ENCODE assay signal across 17 cellular contexts in the genomic region with DNA sequence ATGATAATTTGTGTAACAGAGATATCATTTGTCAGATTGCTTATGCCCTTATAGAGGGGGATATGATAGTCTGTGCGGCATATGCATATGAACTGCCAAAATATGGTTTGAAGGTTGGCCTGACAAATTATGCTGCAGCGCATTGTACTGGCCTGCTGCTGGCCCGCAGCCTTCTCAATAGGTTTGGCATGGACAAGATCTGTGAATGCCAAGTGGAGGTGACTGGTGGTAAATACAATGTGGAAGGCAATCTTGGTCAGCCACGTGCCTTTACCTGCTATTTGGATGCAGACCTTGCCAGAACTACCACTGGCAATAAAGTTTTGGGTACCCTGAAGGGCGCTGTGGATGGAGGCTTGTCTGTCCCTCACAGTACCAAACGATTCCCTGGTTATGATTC.
DNase-seq lines count a peak whose midpoint lies in the region; ATAC-seq and TF ChIP-seq lines count a peak whose summit lies in the region.
"Had no signal": no experiment of that assay in that cellular context is flagged by ENCODE, and none has a peak within 500 bp of the region (broad histone marks: within the 10 kb centered on the region; RNA-seq: fewer than 3 reads in every experiment).

No MANE protein-coding gene starts in this region.

- H3K27ac ChIP-seq in heart left ventricle (peak overlapping the region in 9 of 12 donors; percentile 1 to 53 (median 30)), gastrocnemius medialis (no peak overlapping the region)
- H3K27ac ChIP-seq: BLaER1 treated with 17β-estradiol and CSF1 and Interleukin-3, amounts not matched to agents 10 nM and 100 nM had no signal

- H3K9me3 ChIP-seq in heart left ventricle (no peaks in the 10 kb centered on the region), gastrocnemius medialis (no peaks in the 10 kb centered on the region)
- H3K9me3 ChIP-seq: BLaER1 treated with 17β-estradiol and CSF1 and Interleukin-3, amounts not matched to agents 10 nM and 100 nM had no signal

- H3K27ac Mint-ChIP-seq in WTC11 = peak overlapping the region; percentile 77
- H3K27ac Mint-ChIP-seq: H9 had no signal

- H3K4me3 ChIP-seq in heart left ventricle (no peak overlapping the region), gastrocnemius medialis (no peak overlapping the region)
- H3K4me3 ChIP-seq: BLaER1 treated with 17β-estradiol and CSF1 and Interleukin-3, amounts not matched to agents 10 nM and 100 nM; GM12878 had no signal

- in situ Hi-C loops in G401 (cut with HindIII; ENCODE audit: low sequenced_read_pairs) = no loop called here
- in situ Hi-C loops in gastrocnemius medialis (cut with MboI; ENCODE audit: low sequenced_read_pairs in 4 of 4) = no loop called here

- no peaks in the 10 kb centered on the region for H3K27me3 Mint-ChIP-seq in WTC11 (ENCODE audit: low read depth)
- H3K27me3 Mint-ChIP-seq: CD4-positive, CD25-positive, alpha-beta regulatory T cell had no signal

- ATAC-seq in heart left ventricle = peak in 3 of 4 donors; percentile 46 to 68 (median 52)
- no peak for ATAC-seq in Right ventricle myocardium inferior
- no peak for ATAC-seq in WTC11
- peak; percentile 50 for ATAC-seq in left lobe of liver
- ATAC-seq in gastrocnemius medialis = no peak
- ATAC-seq: GM12878 had no signal

- no peak overlapping the region for H3K4me3 Mint-ChIP-seq in WTC11
- H3K4me3 Mint-ChIP-seq: CD4-positive, CD25-positive, alpha-beta regulatory T cell; H9 had no signal

- no peaks in the 10 kb centered on the region for H3K27me3 ChIP-seq in heart left ventricle
- no peaks in the 10 kb centered on the region for H3K27me3 ChIP-seq in gastrocnemius medialis
- H3K27me3 ChIP-seq: BLaER1 treated with 17β-estradiol and CSF1 and Interleukin-3, amounts not matched to agents 10 nM and 100 nM had no signal

- 56 to 76% (median 67%) methylated on average over 6 of the region's 6 CpGs for WGBS in heart left ventricle, 4 donors

- intact Hi-C loops in heart left ventricle (cut with DNase I) (no loop called here), Right ventricle myocardium inferior (cut with DNase I) (no loop called here), gastrocnemius medialis (cut with DNase I; ENCODE audit: low total_unique reads) (no loop called here)

- H3K4me1 ChIP-seq in heart left ventricle = peaks cover 0 to 13% (median 8%) of the 10 kb centered on the region in 12 donors
- peaks cover 7 to 20% of the 10 kb centered on the region in 2 donors for H3K4me1 ChIP-seq in gastrocnemius medialis

- POLR2A ChIA-PET in WTC11 (lab: Charles Lee) = no interaction called here

- DNase-seq in heart left ventricle = peak in 3 of 5 donors; percentile 15 to 46 (median 33)
- DNase-seq in Right ventricle myocardium inferior (ENCODE audit: missing footprints) = no peak
- DNase-seq in G401 (ENCODE audit: low spot score) = peak; percentile 81
- no peak for DNase-seq in WTC11 (ENCODE audit: low spot score)
- DNase-seq in left lobe of liver (ENCODE audit: low spot score) = no peak
- DNase-seq in gastrocnemius medialis = no peak
- no peak for DNase-seq in activated CD8-positive, alpha-beta memory T cell treated with anti-CD3 and anti-CD28 coated beads, Interleukin-2, amount 50 U/mL, for 4 hours
- no peak for DNase-seq in MV-4-11 (lab: John Stamatoyannopoulos, UW)
- DNase-seq: 8988T; ACHN; Calu3; CD4-positive, CD25-positive, alpha-beta regulatory T cell; DMS 273 treated with DMSO at 0.1 percent for 48 hours; GOT3; H9 had no signal

- peaks cover 7% of the 10 kb centered on the region for H3K36me3 Mint-ChIP-seq in WTC11

- TF ChIP-seq POLR2A in heart left ventricle (IDR thresholded peaks at IDR 0.05) = no peak
- TF ChIP-seq POLR2A in gastrocnemius medialis (IDR thresholded peaks at IDR 0.05) = no peak

- CTCF ChIA-PET in WTC11 (lab: Charles Lee) = no interaction called here

- H3K4me1 Mint-ChIP-seq in WTC11 = peaks cover 13% of the 10 kb centered on the region
- H3K4me1 Mint-ChIP-seq: H9 had no signal

- H3K36me3 ChIP-seq in heart left ventricle = no peaks in the 10 kb centered on the region
- H3K36me3 ChIP-seq in gastrocnemius medialis = no peaks in the 10 kb centered on the region

- H3K9me3 Mint-ChIP-seq in WTC11 = no peaks in the 10 kb centered on the region
- H3K9me3 Mint-ChIP-seq: CD4-positive, CD25-positive, alpha-beta regulatory T cell; H9 had no signal

- no peak for TF ChIP-seq CTCF in heart left ventricle (IDR thresholded peaks at IDR 0.05)
- TF ChIP-seq CTCF in WTC11 (IDR thresholded peaks at IDR 0.05) = no peak
- TF ChIP-seq CTCF in gastrocnemius medialis (IDR thresholded peaks at IDR 0.05 in 4 of 5, conservative IDR thresholded peaks at IDR 0.05 in 1 of 5) = no peak

TF ChIP-seq in WTC11, 78 proteins besides CTCF, POLR2A, EP300 and RAD21 (continues in another document):
- TF ChIP-seq ELF4 (CRISPR knock-in tag; IDR thresholded peaks at IDR 0.05; ENCODE audit: low read depth) (no peak), GRHL2 (CRISPR knock-in tag; IDR thresholded peaks at IDR 0.05; ENCODE audit: insufficient replicate concordance, severe bottlenecking) (no peak), ZNF263 (CRISPR knock-in tag; IDR thresholded peaks at IDR 0.05; ENCODE audit: low read depth) (no peak)
- TF ChIP-seq, protein P1, sequence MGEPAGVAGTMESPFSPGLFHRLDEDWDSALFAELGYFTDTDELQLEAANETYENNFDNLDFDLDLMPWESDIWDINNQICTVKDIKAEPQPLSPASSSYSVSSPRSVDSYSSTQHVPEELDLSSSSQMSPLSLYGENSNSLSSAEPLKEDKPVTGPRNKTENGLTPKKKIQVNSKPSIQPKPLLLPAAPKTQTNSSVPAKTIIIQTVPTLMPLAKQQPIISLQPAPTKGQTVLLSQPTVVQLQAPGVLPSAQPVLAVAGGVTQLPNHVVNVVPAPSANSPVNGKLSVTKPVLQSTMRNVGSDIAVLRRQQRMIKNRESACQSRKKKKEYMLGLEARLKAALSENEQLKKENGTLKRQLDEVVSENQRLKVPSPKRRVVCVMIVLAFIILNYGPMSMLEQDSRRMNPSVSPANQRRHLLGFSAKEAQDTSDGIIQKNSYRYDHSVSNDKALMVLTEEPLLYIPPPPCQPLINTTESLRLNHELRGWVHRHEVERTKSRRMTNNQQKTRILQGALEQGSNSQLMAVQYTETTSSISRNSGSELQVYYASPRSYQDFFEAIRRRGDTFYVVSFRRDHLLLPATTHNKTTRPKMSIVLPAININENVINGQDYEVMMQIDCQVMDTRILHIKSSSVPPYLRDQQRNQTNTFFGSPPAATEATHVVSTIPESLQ (CRISPR knock-in tag; IDR thresholded peaks at IDR 0.05) = no peak
- TF ChIP-seq, protein P2, sequence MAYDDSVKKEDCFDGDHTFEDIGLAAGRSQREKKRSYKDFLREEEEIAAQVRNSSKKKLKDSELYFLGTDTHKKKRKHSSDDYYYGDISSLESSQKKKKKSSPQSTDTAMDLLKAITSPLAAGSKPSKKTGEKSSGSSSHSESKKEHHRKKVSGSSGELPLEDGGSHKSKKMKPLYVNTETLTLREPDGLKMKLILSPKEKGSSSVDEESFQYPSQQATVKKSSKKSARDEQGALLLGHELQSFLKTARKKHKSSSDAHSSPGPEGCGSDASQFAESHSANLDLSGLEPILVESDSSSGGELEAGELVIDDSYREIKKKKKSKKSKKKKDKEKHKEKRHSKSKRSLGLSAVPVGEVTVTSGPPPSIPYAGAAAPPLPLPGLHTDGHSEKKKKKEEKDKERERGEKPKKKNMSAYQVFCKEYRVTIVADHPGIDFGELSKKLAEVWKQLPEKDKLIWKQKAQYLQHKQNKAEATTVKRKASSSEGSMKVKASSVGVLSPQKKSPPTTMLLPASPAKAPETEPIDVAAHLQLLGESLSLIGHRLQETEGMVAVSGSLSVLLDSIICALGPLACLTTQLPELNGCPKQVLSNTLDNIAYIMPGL (CRISPR knock-in tag; IDR thresholded peaks at IDR 0.05) = no peak
- TF ChIP-seq, protein P3, sequence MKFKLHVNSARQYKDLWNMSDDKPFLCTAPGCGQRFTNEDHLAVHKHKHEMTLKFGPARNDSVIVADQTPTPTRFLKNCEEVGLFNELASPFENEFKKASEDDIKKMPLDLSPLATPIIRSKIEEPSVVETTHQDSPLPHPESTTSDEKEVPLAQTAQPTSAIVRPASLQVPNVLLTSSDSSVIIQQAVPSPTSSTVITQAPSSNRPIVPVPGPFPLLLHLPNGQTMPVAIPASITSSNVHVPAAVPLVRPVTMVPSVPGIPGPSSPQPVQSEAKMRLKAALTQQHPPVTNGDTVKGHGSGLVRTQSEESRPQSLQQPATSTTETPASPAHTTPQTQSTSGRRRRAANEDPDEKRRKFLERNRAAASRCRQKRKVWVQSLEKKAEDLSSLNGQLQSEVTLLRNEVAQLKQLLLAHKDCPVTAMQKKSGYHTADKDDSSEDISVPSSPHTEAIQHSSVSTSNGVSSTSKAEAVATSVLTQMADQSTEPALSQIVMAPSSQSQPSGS (CRISPR knock-in tag; IDR thresholded peaks at IDR 0.05; ENCODE audit: borderline replicate concordance, low read depth) = no peak
- TF ChIP-seq, protein P4, sequence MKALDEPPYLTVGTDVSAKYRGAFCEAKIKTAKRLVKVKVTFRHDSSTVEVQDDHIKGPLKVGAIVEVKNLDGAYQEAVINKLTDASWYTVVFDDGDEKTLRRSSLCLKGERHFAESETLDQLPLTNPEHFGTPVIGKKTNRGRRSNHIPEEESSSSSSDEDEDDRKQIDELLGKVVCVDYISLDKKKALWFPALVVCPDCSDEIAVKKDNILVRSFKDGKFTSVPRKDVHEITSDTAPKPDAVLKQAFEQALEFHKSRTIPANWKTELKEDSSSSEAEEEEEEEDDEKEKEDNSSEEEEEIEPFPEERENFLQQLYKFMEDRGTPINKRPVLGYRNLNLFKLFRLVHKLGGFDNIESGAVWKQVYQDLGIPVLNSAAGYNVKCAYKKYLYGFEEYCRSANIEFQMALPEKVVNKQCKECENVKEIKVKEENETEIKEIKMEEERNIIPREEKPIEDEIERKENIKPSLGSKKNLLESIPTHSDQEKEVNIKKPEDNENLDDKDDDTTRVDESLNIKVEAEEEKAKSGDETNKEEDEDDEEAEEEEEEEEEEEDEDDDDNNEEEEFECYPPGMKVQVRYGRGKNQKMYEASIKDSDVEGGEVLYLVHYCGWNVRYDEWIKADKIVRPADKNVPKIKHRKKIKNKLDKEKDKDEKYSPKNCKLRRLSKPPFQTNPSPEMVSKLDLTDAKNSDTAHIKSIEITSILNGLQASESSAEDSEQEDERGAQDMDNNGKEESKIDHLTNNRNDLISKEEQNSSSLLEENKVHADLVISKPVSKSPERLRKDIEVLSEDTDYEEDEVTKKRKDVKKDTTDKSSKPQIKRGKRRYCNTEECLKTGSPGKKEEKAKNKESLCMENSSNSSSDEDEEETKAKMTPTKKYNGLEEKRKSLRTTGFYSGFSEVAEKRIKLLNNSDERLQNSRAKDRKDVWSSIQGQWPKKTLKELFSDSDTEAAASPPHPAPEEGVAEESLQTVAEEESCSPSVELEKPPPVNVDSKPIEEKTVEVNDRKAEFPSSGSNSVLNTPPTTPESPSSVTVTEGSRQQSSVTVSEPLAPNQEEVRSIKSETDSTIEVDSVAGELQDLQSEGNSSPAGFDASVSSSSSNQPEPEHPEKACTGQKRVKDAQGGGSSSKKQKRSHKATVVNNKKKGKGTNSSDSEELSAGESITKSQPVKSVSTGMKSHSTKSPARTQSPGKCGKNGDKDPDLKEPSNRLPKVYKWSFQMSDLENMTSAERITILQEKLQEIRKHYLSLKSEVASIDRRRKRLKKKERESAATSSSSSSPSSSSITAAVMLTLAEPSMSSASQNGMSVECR (CRISPR knock-in tag; IDR thresholded peaks at IDR 0.05; ENCODE audit: borderline replicate concordance) = no peak

Comparison
In these comparisons a context has a peak if more than half of its experiments do, and no peak if none do; other contexts are left out.
1. ATAC-seq: peak in heart left ventricle (3 of 4) and left lobe of liver (single experiment); none in Right ventricle myocardium inferior (single experiment), WTC11 (single experiment) and gastrocnemius medialis (0 of 2).
2. DNase-seq: peak in heart left ventricle (3 of 5) and G401 (single experiment); none in Right ventricle myocardium inferior (single experiment), WTC11 (single experiment), left lobe of liver (single experiment), gastrocnemius medialis (0 of 2), activated CD8-positive, alpha-beta memory T cell treated with anti-CD3 and anti-CD28 coated beads, Interleukin-2, amount 50 U/mL, for 4 hours (single experiment) and MV-4-11 (single experiment).
3. H3K27ac ChIP-seq: peak in heart left ventricle (9 of 12); none in gastrocnemius medialis (0 of 4).